Comparison of ENCODE assay signal across 2 cellular contexts in genomic region chr6:35725081-35725708, GRCh38.
A peak's percentile ranks its signal among the peaks of the same experiment; 100 is the strongest.
TF ChIP-seq lines count a peak whose summit lies in the region.

No MANE protein-coding gene starts in this region.

TF ChIP-seq in HCT116, 20 proteins besides CTCF, POLR2A, EP300 and RAD21:
- TF ChIP-seq CBX3 (IDR thresholded peaks at IDR 0.05; ENCODE audit: low read depth), result no peak
- no peak for TF ChIP-seq ELF1 (IDR thresholded peaks at IDR 0.05; ENCODE audit: borderline replicate concordance, low read depth)
- TF ChIP-seq POLR2AphosphoS5 (IDR thresholded peaks at IDR 0.05; ENCODE audit: low read depth, low read length), result no peak
- no peak for TF ChIP-seq YY1 (IDR thresholded peaks at IDR 0.05; ENCODE audit: extremely low read depth, insufficient replicate concordance, low read depth, low read length)
- no peak for TF ChIP-seq TCF7L2 (IDR thresholded peaks at IDR 0.05; ENCODE audit: borderline replicate concordance, extremely low read depth, insufficient read depth, insufficient read length)
- TF ChIP-seq ZNF274 (IDR thresholded peaks at IDR 0.05; ENCODE audit: low read depth, low read length), result no peak
- TF ChIP-seq EZH2 (IDR thresholded peaks at IDR 0.05), result no peak
- TF ChIP-seq REST (IDR thresholded peaks at IDR 0.05; ENCODE audit: low read depth), result no peak
- TF ChIP-seq ZBTB33 (IDR thresholded peaks at IDR 0.05; ENCODE audit: extremely low read depth, insufficient replicate concordance, low read length), result no peak
- no peak for TF ChIP-seq EGR1 (IDR thresholded peaks at IDR 0.05; ENCODE audit: low read depth)
- TF ChIP-seq ATF3 (IDR thresholded peaks at IDR 0.05), result no peak
- no peak for TF ChIP-seq ZFX (IDR thresholded peaks at IDR 0.05)
- no peak for TF ChIP-seq SP1 (IDR thresholded peaks at IDR 0.05; ENCODE audit: low read depth)
- TF ChIP-seq JUND (IDR thresholded peaks at IDR 0.05), result no peak
- TF ChIP-seq MAX (IDR thresholded peaks at IDR 0.05), result no peak
- TF ChIP-seq FOSL1 (IDR thresholded peaks at IDR 0.05; ENCODE audit: low read depth), result no peak
- no peak for TF ChIP-seq SRF (IDR thresholded peaks at IDR 0.05; ENCODE audit: low read depth)
- no peak for TF ChIP-seq SIN3A (IDR thresholded peaks at IDR 0.05; ENCODE audit: low read depth)

TF ChIP-seq in HepG2, 621 proteins besides CTCF, POLR2A, EP300 and RAD21:
- no peak for TF ChIP-seq KDM3A (CRISPR knock-in tag; IDR thresholded peaks at IDR 0.05; ENCODE audit: low read depth)
- no peak for TF ChIP-seq SP2 (CRISPR knock-in tag; IDR thresholded peaks at IDR 0.05)
- TF ChIP-seq PATZ1 (CRISPR knock-in tag; IDR thresholded peaks at IDR 0.05), result peak; percentile 37; the same call in 1 of the 2 replicates
